15 cellular contexts compared by ENCODE assay signal in the genomic region with DNA sequence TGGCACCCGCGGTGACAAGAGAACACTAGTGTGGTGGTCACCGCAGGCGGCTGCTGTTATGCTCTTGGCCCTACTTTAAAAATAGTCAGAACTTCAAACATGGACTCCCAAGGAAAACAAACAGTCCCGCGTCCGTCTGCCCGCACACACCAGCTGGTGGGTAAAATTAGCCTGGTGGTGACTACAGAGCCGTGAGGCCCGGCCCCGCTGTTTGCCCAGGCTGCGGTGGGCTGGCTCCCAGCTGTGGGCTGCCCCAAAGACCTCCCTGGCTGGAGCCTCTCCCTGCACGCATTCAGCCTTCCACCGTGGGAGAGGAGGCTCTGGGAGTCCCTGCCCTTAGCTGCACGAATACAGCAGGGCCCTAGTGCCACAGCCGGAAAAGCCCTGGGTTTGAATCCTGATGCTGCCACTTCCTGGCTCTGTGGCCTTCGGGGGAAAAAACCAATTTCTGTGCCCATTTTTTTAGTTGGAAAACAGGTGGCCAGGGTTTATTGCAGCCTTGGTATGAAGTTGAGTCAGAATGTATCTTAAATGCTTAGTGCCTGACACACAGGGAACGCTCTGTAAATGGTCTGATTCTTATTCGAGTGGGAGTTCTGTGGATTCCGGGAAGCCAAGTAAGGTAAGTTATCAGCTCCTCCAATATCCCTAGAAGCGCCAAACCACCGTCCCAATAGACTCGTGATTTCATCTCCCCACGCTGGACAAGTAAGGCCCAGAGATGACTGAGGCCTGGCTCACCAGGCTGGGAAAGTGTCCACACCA. TPM values are rescaled to one million over a fixed set of nuclear protein-coding genes. Genes with fewer than 3 reads are reported as not detected.
A peak's percentile ranks its signal among the peaks of the same experiment; 100 is the strongest.
DNase-seq lines count a peak whose midpoint lies in the region; ATAC-seq and TF ChIP-seq lines count a peak whose summit lies in the region.
"Had no signal": no experiment of that assay in that cellular context is flagged by ENCODE, and none has a peak within 500 bp of the region (broad histone marks: within the 10 kb centered on the region; RNA-seq: fewer than 3 reads in every experiment).

No MANE protein-coding gene starts in this region.

- H3K27me3 ChIP-seq in WERI-Rb-1 (ENCODE audit: insufficient read depth, low read depth, severe bottlenecking), result no peaks in the 10 kb centered on the region
- H3K27me3 ChIP-seq: gastrocnemius medialis, transverse colon had no signal

- no peak overlapping the region for H3K4me3 ChIP-seq in AG04449 (ENCODE audit: low read depth, low read length)
- no peak overlapping the region for H3K4me3 ChIP-seq in WERI-Rb-1 (ENCODE audit: low read depth, low read length)
- H3K4me3 ChIP-seq: gastrocnemius medialis, transverse colon had no signal

- DNase-seq in AG04449 (ENCODE audit: low read depth, low spot score) (peak; percentile 60), GM03348 (ENCODE audit: low spot score) (peak; percentile 84), WERI-Rb-1 (no peak), iris pigment epithelial cell (ENCODE audit: low read depth) (peak; percentile 44), ecto neural progenitor cell (ENCODE audit: low spot score) (no peak), left colon (no peak), NCI-H1417 (lab: John Stamatoyannopoulos, UW) (no peak)
- no peak for DNase-seq in stimulated activated CD8-positive, alpha-beta memory T cell treated with anti-CD3 and anti-CD28 coated beads, Interleukin-4, amount 100 ng/mL, for 48 hours
- DNase-seq: activated CD4-positive, alpha-beta T cell treated with anti-CD3 and anti-CD28 coated beads, Interleukin-2, amount 10 ng/mL, durations not matched to agents 7 days and 5 days; activated T-cell treated with anti-CD3 and anti-CD28 coated beads, Interleukin-2, amount 50 U/mL, for 4 hours; gastrocnemius medialis; immature natural killer cell; NCI-H1694; stimulated activated CD4-positive, alpha-beta T cell treated with anti-CD3 and anti-CD28 coated beads, Interleukin-2, amount 100 ng/mL, for 24 hours; transverse colon had no signal

- POLR2A ChIA-PET in AG04449 (lab: Yijun Ruan, JAX), result no interaction called here

- intact Hi-C loops in left colon (cut with DNase I, micrococcal nuclease), result no loop called here

- peak overlapping the region; percentile 43; the same call in 1 of the 2 replicates for H3K27ac ChIP-seq in WERI-Rb-1
- H3K27ac ChIP-seq: gastrocnemius medialis, transverse colon had no signal

- TF ChIP-seq CTCF in AG04449 (IDR thresholded peaks at IDR 0.05; ENCODE audit: insufficient read depth, low read length, missing control alignments), result no peak
- TF ChIP-seq CTCF in WERI-Rb-1 (IDR thresholded peaks at IDR 0.05; ENCODE audit: low read depth, low read length), result no peak

- H3K9me3 ChIP-seq in WERI-Rb-1 (ENCODE audit: severe bottlenecking), result no peaks in the 10 kb centered on the region
- H3K9me3 ChIP-seq: gastrocnemius medialis, transverse colon had no signal

- CTCF ChIA-PET in AG04449 (lab: Yijun Ruan, JAX), result interaction anchor here (0.7 to 2.0 kb wide), 4 partner anchors 13 to 197 kb away, joined by 3 to 5 read pairs (median 4); a partner anchor contains a TSS

- no peak for ATAC-seq in left colon
- ATAC-seq: activated T-cell treated with anti-CD3 and anti-CD28 coated beads, Interleukin-2, amount 50 U/mL, for 4 hours; gastrocnemius medialis had no signal

- no peaks in the 10 kb centered on the region for H3K36me3 ChIP-seq in WERI-Rb-1
- H3K36me3 ChIP-seq: gastrocnemius medialis, transverse colon had no signal

RNA-seq across cellular contexts. Expression of a gene that starts 58.2 kb away (rescaled TPM):
- 1 to 10 TPM; 1.6 to 1.9 TPM for total RNA-seq in left colon
- total RNA-seq: activated CD4-positive, alpha-beta T cell treated with anti-CD3 and anti-CD28 coated beads, Interleukin-2, amount 10 ng/mL, durations not matched to agents 7 days and 5 days had no signal

Comparison
In these comparisons a context has a peak if more than half of its experiments do, and no peak if none do; other contexts are left out.
1. DNase-seq: peak in AG04449 (single experiment), GM03348 (single experiment) and iris pigment epithelial cell (single experiment); none in WERI-Rb-1 (single experiment), ecto neural progenitor cell (single experiment), left colon (0 of 2), stimulated activated CD8-positive, alpha-beta memory T cell treated with anti-CD3 and anti-CD28 coated beads, Interleukin-4, amount 100 ng/mL, for 48 hours (single experiment) and NCI-H1417 (0 of 3).